ENCODE assay signal across 8 cellular contexts in the genomic region with DNA sequence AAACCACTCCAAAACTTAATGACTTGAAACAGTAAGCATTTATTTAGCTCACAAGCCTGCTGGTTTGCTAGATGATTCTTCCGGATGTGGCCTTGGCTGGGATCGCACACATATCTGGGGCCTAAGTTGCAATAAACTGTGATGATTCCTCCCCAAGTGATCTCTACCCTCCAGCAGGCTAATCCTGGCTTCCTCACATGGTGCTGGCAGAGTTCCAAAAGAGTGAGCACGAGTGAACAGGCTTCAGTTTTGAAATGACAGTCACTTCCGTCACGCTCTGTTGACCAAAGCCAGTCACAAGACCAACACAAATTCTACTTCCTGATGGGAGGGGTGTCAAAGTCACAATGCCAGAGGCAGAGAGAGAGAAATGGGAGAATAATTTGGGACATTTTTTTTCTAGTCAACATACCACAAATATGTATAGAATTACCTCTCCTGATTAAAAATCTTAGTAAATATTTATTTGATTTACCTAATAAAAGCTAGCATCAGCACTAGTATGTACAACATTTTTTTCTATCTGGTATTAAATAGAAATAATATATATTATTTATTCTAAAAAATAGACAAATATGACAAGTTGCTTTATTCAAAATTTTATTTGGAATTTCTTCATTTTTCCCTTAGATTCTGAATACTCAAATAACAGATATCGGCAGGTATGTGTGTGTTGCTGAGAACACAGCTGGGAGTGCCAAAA.
DNase-seq lines count a peak whose midpoint lies in the region; ATAC-seq, FAIRE-seq and TF ChIP-seq lines count a peak whose summit lies in the region.

No MANE protein-coding gene starts in this region.

- H3K36me3 ChIP-seq in body of pancreas (replicated peaks in 1 of 2; ENCODE audit: insufficient read depth in 1 of 2, low read depth in 2 of 2) (no peaks in the 10 kb centered on the region), keratinocyte (ENCODE audit: control insufficient read depth in 2 of 2, extremely low read depth in 1 of 2, insufficient read depth in 2 of 2, low read length in 2 of 2) (no peaks in the 10 kb centered on the region)

- TF ChIP-seq CTCF in body of pancreas (IDR thresholded peaks at IDR 0.05) = no peak
- TF ChIP-seq CTCF in keratinocyte (optimal IDR thresholded peaks at IDR 0.05 in 1 of 3, IDR thresholded peaks at IDR 0.05 in 1 of 3, conservative IDR thresholded peaks at IDR 0.05 in 1 of 3; ENCODE audit: extremely low read depth in 1 of 3, insufficient read depth in 2 of 3, low read length in 3 of 3) = no peak

- no peak for TF ChIP-seq POLR2A in body of pancreas (IDR thresholded peaks at IDR 0.05)

- peak; percentile 88 for FAIRE-seq in keratinocyte (lab: Jason Lieb, UNC)

- H3K9me3 ChIP-seq in body of pancreas = no peaks in the 10 kb centered on the region
- H3K9me3 ChIP-seq in keratinocyte (ENCODE audit: control insufficient read depth, low read depth, low read length) = no peaks in the 10 kb centered on the region

- H3K4me1 ChIP-seq in body of pancreas = no peaks in the 10 kb centered on the region
- peaks cover 11% of the 10 kb centered on the region for H3K4me1 ChIP-seq in keratinocyte (ENCODE audit: control insufficient read depth, extremely low read depth, insufficient read depth, low read length)

- no peaks in the 10 kb centered on the region for H3K27me3 ChIP-seq in body of pancreas
- H3K27me3 ChIP-seq in keratinocyte (ENCODE audit: control insufficient read depth, extremely low read depth, insufficient read depth, low read length) = no peaks in the 10 kb centered on the region

- H3K4me2 ChIP-seq in keratinocyte (ENCODE audit: control insufficient read depth, extremely low read depth, insufficient read depth, low read depth, low read length) = peak overlapping the region; percentile 9

- H2AFZ ChIP-seq in keratinocyte (ENCODE audit: control insufficient read depth, low read length) = no peak overlapping the region

- ATAC-seq in GM21515 (IDR thresholded peaks at IDR 0.05; ENCODE audit: unreplicated experiment) (peak; percentile 63), HG03575 (IDR thresholded peaks at IDR 0.05; ENCODE audit: extremely low read depth, insufficient number of reproducible peaks, low FRiP score, unreplicated experiment) (peak; percentile 48), body of pancreas (peak; percentile 55)

- DNase-seq in GDM1 (lab: John Stamatoyannopoulos, UW) = peak; percentile 56
- DNase-seq in NCI-H748 (lab: John Stamatoyannopoulos, UW; ENCODE audit: unreplicated experiment) = peak; percentile 89
- DNase-seq in body of pancreas = peak; percentile 44 to 76 (median 65)
- DNase-seq in keratinocyte (ENCODE audit: low read depth, low spot score) = peak; percentile 35
- DNase-seq in superior temporal gyrus (ENCODE audit: extremely low spot score) = peak; percentile 30
- DNase-seq in NK-92 treated with Interleukin-12 subunit alpha and Interleukin-12 subunit beta, amount 100 ng/mL, for 24 hours (lab: John Stamatoyannopoulos, UW) = no peak

- intact Hi-C loops in body of pancreas (cut with DNase I) = no loop called here

- 49 to 59% methylated on average over 6 of the region's 6 CpGs for whole genome bisulfite sequencing in body of pancreas, 2 donors

- no peaks in the 10 kb centered on the region for H4K20me1 ChIP-seq in keratinocyte (ENCODE audit: control insufficient read depth, extremely low read depth, insufficient read depth, low read length)

- H3K79me2 ChIP-seq in keratinocyte (ENCODE audit: control insufficient read depth, insufficient read depth, low read length) = no peaks in the 10 kb centered on the region

- no peak overlapping the region for H3K9ac ChIP-seq in keratinocyte (ENCODE audit: control insufficient read depth, extremely low read depth, insufficient read depth, low read length)

- H3K27ac ChIP-seq in body of pancreas (no peak overlapping the region), keratinocyte (ENCODE audit: control insufficient read depth, insufficient read depth, low read length) (no peak overlapping the region)

- dilution Hi-C loops in keratinocyte (cut with MboI; ENCODE audit: extremely low pct_ligation_motif_present, low sequenced_read_pairs) = no loop called here

- H3K4me3 ChIP-seq in body of pancreas (no peak overlapping the region), keratinocyte (ENCODE audit: control insufficient read depth in 2 of 3, extremely low read depth in 1 of 3, insufficient read depth in 2 of 3, low read depth in 1 of 3, low read length in 3 of 3) (no peak overlapping the region)

- H3K9me1 ChIP-seq in keratinocyte (ENCODE audit: control insufficient read depth, extremely low read depth, insufficient read depth, low read length) = no peaks in the 10 kb centered on the region
